9 cellular contexts compared by ENCODE assay signal in genomic region chr18:904135-905090, GRCh38. TPM values are rescaled to one million over a fixed set of nuclear protein-coding genes. Genes with fewer than 3 reads are reported as not detected.
DNase-seq lines count a peak whose midpoint lies in the region; ATAC-seq lines count a peak whose summit lies in the region.
"Had no signal": no experiment of that assay in that cellular context is flagged by ENCODE, and none has a peak within 500 bp of the region (broad histone marks: within the 10 kb centered on the region; RNA-seq: fewer than 3 reads in every experiment).

TSS of gene ADCYAP1 (plus strand) at chr18:904871. CDS start at chr18:905387, 516 bp downstream.

- POLR2A ChIA-PET in naive thymus-derived CD4-positive, alpha-beta T cell (lab: Charles Lee): no interaction called here

- intact Hi-C loops in naive thymus-derived CD4-positive, alpha-beta T cell (cut with micrococcal nuclease): no loop called here
- intact Hi-C loops in left cardiac atrium (cut with DNase I): no loop called here

- ATAC-seq in naive thymus-derived CD4-positive, alpha-beta T cell: no peak
- no peak for ATAC-seq in left cardiac atrium

- H3K9me3 ChIP-seq in adipocyte (ENCODE audit: control insufficient read depth, low read length): no peaks in the 10 kb centered on the region
- no peaks in the 10 kb centered on the region for H3K9me3 ChIP-seq in naive thymus-derived CD4-positive, alpha-beta T cell (ENCODE audit: control insufficient read depth in 2 of 3, low read length in 3 of 3)
- H3K9me3 ChIP-seq: ascending aorta had no signal

- H3K36me3 ChIP-seq in adipocyte (ENCODE audit: control insufficient read depth, insufficient read depth, low read length, severe bottlenecking): no peaks in the 10 kb centered on the region
- H3K36me3 ChIP-seq in naive thymus-derived CD4-positive, alpha-beta T cell (ENCODE audit: control insufficient read depth in 2 of 3, insufficient read depth in 3 of 3, low read length in 3 of 3): no peaks in the 10 kb centered on the region
- H3K36me3 ChIP-seq: ascending aorta, SJSA1 had no signal

- H3K4me3 ChIP-seq in adipocyte (ENCODE audit: low read length): no peak within 1 kb of the TSS
- H3K4me3 ChIP-seq in naive thymus-derived CD4-positive, alpha-beta T cell (ENCODE audit: low read length): no peak within 1 kb of the TSS
- H3K4me3 ChIP-seq: SJSA1 had no signal

- H3K27ac ChIP-seq in naive thymus-derived CD4-positive, alpha-beta T cell (ENCODE audit: low read depth, low read length): no peak within 1 kb of the TSS
- H3K27ac ChIP-seq: ascending aorta, SJSA1 had no signal

- peak within 1 kb of the TSS in 1 of 9 donors; percentile 76 for H3K27ac Mint-ChIP-seq in naive thymus-derived CD4-positive, alpha-beta T cell

- H3K27me3 Mint-ChIP-seq in naive thymus-derived CD4-positive, alpha-beta T cell: peaks cover 67 to 77% (median 76%) of the 10 kb centered on the region in 5 donors

- peak within 1 kb of the TSS in 9 of 10 donors; percentile 4 to 82 (median 58) for H3K4me3 Mint-ChIP-seq in naive thymus-derived CD4-positive, alpha-beta T cell

- H3K36me3 Mint-ChIP-seq in naive thymus-derived CD4-positive, alpha-beta T cell: peaks cover 0 to 10% (median 6%) of the 10 kb centered on the region in 5 donors

- peaks cover 6 to 27% (median 17%) of the 10 kb centered on the region in 7 donors for H3K4me1 Mint-ChIP-seq in naive thymus-derived CD4-positive, alpha-beta T cell

- CTCF ChIA-PET in naive thymus-derived CD4-positive, alpha-beta T cell (lab: Charles Lee): no interaction called here

- H3K9ac ChIP-seq in adipocyte (ENCODE audit: low read length): no peak within 1 kb of the TSS

- peaks cover 0 to 29% (median 9%) of the 10 kb centered on the region in 11 donors for H3K9me3 Mint-ChIP-seq in naive thymus-derived CD4-positive, alpha-beta T cell

- DNase-seq in Daoy (ENCODE audit: low read depth) (peak; percentile 44), NCI-H1092 (lab: John Stamatoyannopoulos, UW) (peak; percentile 32), adipocyte (ENCODE audit: low read depth) (peak; percentile 28), UCSD-AML1 (lab: John Stamatoyannopoulos, UW; ENCODE audit: unreplicated experiment) (no peak), left cardiac atrium (no peak), cerebellar cortex (ENCODE audit: low spot score) (no peak)
- DNase-seq in naive thymus-derived CD4-positive, alpha-beta T cell: no peak

- peaks cover 83% of the 10 kb centered on the region for H3K27me3 ChIP-seq in adipocyte (replicated peaks; ENCODE audit: control insufficient read depth, insufficient read depth, low read length)
- H3K27me3 ChIP-seq in naive thymus-derived CD4-positive, alpha-beta T cell (ENCODE audit: control insufficient read depth in 2 of 2, insufficient read depth in 2 of 2, low read length in 2 of 2): peaks cover 0 to 27% of the 10 kb centered on the region in 2 donors

- H3K4me1 ChIP-seq in adipocyte (ENCODE audit: control insufficient read depth, insufficient read depth, low read length): peaks cover 4% of the 10 kb centered on the region
- H3K4me1 ChIP-seq in naive thymus-derived CD4-positive, alpha-beta T cell (ENCODE audit: control insufficient read depth in 2 of 2, insufficient read depth in 2 of 2, low read length in 2 of 2): peaks cover 5 to 22% of the 10 kb centered on the region in 2 donors

RNA-seq across cellular contexts. Expression of gene ADCYAP1, which starts in this region (rescaled TPM):
- 2.7 and 9.9 TPM in 2 replicates for total RNA-seq in Daoy (2014; rRNA removed; shearing (Covaris generic))
- under 1 TPM in 2 of 5 experiments, not detected in 3; 0.34 TPM for total RNA-seq in naive thymus-derived CD4-positive, alpha-beta T cell
- not detected for polyA plus RNA-seq in naive thymus-derived CD4-positive, alpha-beta T cell
- under 1 TPM; 0.24 to 0.42 TPM for total RNA-seq in left cardiac atrium
- total RNA-seq: ascending aorta, SJSA1 had no signal

Comparison
In these comparisons a context has a peak if more than half of its experiments do, and no peak if none do; other contexts are left out.
1. DNase-seq: peak in Daoy (single experiment), NCI-H1092 (single experiment) and adipocyte (single experiment); none in naive thymus-derived CD4-positive, alpha-beta T cell (0 of 9), UCSD-AML1 (single experiment), left cardiac atrium (single experiment) and cerebellar cortex (single experiment).